Comparison of ENCODE assay signal across 8 cellular contexts in the genomic region with DNA sequence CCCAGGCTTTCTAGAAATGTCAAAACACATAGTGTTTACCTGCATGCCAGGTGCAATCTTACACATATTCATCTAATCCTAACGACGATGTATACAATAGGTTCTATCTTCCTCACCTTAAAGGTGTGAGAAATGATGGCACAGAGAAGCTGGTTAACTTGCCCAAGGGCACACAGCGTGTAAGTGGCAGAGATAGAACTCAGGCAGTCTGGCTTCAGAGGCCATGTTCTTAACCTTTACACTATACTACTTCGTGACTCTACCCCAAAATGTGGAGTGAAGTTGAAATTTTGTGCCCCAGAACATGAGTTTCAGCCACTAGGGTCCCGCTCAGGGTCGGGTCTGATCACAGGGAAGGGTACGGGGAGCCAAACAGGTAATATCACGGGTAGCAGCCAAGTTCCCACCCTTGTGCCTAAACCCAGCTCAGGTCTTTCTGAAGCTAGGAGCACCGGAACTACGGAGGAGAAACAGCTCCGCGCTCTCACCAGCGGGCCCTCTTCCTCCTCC. TPM values are rescaled to one million over a fixed set of nuclear protein-coding genes. Genes with fewer than 3 reads are reported as not detected.
DNase-seq lines count a peak whose midpoint lies in the region; ATAC-seq and TF ChIP-seq lines count a peak whose summit lies in the region.

No MANE protein-coding gene starts in this region.

- no peak for DNase-seq in glutamatergic neuron
- DNase-seq in skeletal muscle cell (ENCODE audit: low read depth): no peak
- no peak for DNase-seq in effector CD4-positive, alpha-beta T cell
- DNase-seq in putamen (ENCODE audit: low spot score): no peak

- POLR2A ChIA-PET in HEK293 (lab: Yijun Ruan, JAX): interaction anchor here (0.6 to 3.1 kb wide), 34 partner anchors 9 to 1081 kb away, joined by 3 to 65 read pairs (median 7); a partner anchor contains a TSS

- H3K36me3 ChIP-seq in HEK293 (ENCODE audit: control insufficient read depth in 2 of 2, insufficient read depth in 1 of 2, low read length in 2 of 2) (peaks cover 30 to 79% of the 10 kb centered on the region in 2 experiments), SU-DHL-6 (ENCODE audit: low read length) (peaks cover 27% of the 10 kb centered on the region)

- CTCF ChIA-PET in HEK293 (lab: Yijun Ruan, JAX): interaction anchor here (0.5 to 2.8 kb wide), 13 partner anchors 10 to 287 kb away, joined by 3 to 14 read pairs (median 4); a partner anchor contains a TSS

- H3K36me3 Mint-ChIP-seq in glutamatergic neuron (ENCODE audit: unreplicated experiment): no peaks in the 10 kb centered on the region

- H2AFZ ChIP-seq in SU-DHL-6 (ENCODE audit: low read depth, low read length, severe bottlenecking): peak overlapping the region; percentile 91

- H3K4me2 ChIP-seq in SU-DHL-6 (ENCODE audit: low read depth, low read length, poor library complexity, severe bottlenecking): peak overlapping the region; percentile 66

- peaks cover 45% of the 10 kb centered on the region for H3K79me2 ChIP-seq in SU-DHL-6 (ENCODE audit: insufficient read depth, low read length)

- H3F3A ChIP-seq in SU-DHL-6 (ENCODE audit: insufficient read depth): peaks cover 49% of the 10 kb centered on the region

- H3K27ac ChIP-seq in C4-2B (peak overlapping the region; percentile 97), HEK293 (ENCODE audit: extremely low read depth, low read depth, low read length) (peak overlapping the region; percentile 99), SU-DHL-6 (ENCODE audit: low read depth, low read length) (peak overlapping the region; percentile 90)

- H3K4me3 Mint-ChIP-seq in glutamatergic neuron (ENCODE audit: unreplicated experiment): peak overlapping the region; percentile 98

- H3K4me1 Mint-ChIP-seq in glutamatergic neuron (ENCODE audit: low read depth, unreplicated experiment): peaks cover 23% of the 10 kb centered on the region

- H3K9me3 ChIP-seq in HEK293 (ENCODE audit: control insufficient read depth, insufficient read depth, low read depth, low read length) (no peaks in the 10 kb centered on the region), SU-DHL-6 (ENCODE audit: insufficient read depth, low read length) (no peaks in the 10 kb centered on the region)

- H3K9me3 Mint-ChIP-seq in glutamatergic neuron (ENCODE audit: unreplicated experiment): peaks cover 4% of the 10 kb centered on the region

- H3K27ac Mint-ChIP-seq in glutamatergic neuron (ENCODE audit: unreplicated experiment): peak overlapping the region; percentile 100

- H3K9ac ChIP-seq in SU-DHL-6 (ENCODE audit: low read length): peak overlapping the region; percentile 75

- no peak for TF ChIP-seq CTCF in C4-2B (conservative IDR thresholded peaks at IDR 0.05)
- peak; percentile 49 for TF ChIP-seq CTCF in HEK293 (tag by site-specific recombination; IDR thresholded peaks at IDR 0.05)
- TF ChIP-seq CTCF in SU-DHL-6 (IDR thresholded peaks at IDR 0.05; ENCODE audit: insufficient read depth, low read length, poor library complexity, severe bottlenecking): no peak
- peak; percentile 20 for TF ChIP-seq CTCF in glutamatergic neuron (IDR thresholded peaks at IDR 0.05; ENCODE audit: partially characterized antibody, unreplicated experiment)

- no peaks in the 10 kb centered on the region for H3K9me2 ChIP-seq in SU-DHL-6 (replicated peaks; ENCODE audit: insufficient read depth, low read length)

- H3K27me3 Mint-ChIP-seq in glutamatergic neuron (ENCODE audit: unreplicated experiment): peaks cover 9% of the 10 kb centered on the region

- H3K4me3 ChIP-seq in HEK293 (ENCODE audit: low read depth, low read length) (peak overlapping the region; percentile 76), SU-DHL-6 (ENCODE audit: insufficient read depth, low read length, poor library complexity, severe bottlenecking) (peak overlapping the region; percentile 76), skeletal muscle cell (ENCODE audit: low read depth, low read length) (peak overlapping the region; percentile 98)

- H3K4me1 ChIP-seq in HEK293 (ENCODE audit: control insufficient read depth, insufficient read depth, low read length): peaks cover 23% of the 10 kb centered on the region

- ATAC-seq in HG03139 (IDR thresholded peaks at IDR 0.05; ENCODE audit: unreplicated experiment): no peak

- H3K27me3 ChIP-seq in SU-DHL-6 (ENCODE audit: low read length): no peaks in the 10 kb centered on the region

- H4K20me1 ChIP-seq in SU-DHL-6 (ENCODE audit: low read depth, low read length): peaks cover 16% of the 10 kb centered on the region

TF ChIP-seq in HEK293, 187 proteins besides CTCF, POLR2A, EP300 and RAD21:
- TF ChIP-seq ZBTB20 (tag by site-specific recombination; IDR thresholded peaks at IDR 0.05): peak; percentile 100
- peak; percentile 93 for TF ChIP-seq ZNF768 (tag by site-specific recombination; IDR thresholded peaks at IDR 0.05)
- TF ChIP-seq, protein P1, sequence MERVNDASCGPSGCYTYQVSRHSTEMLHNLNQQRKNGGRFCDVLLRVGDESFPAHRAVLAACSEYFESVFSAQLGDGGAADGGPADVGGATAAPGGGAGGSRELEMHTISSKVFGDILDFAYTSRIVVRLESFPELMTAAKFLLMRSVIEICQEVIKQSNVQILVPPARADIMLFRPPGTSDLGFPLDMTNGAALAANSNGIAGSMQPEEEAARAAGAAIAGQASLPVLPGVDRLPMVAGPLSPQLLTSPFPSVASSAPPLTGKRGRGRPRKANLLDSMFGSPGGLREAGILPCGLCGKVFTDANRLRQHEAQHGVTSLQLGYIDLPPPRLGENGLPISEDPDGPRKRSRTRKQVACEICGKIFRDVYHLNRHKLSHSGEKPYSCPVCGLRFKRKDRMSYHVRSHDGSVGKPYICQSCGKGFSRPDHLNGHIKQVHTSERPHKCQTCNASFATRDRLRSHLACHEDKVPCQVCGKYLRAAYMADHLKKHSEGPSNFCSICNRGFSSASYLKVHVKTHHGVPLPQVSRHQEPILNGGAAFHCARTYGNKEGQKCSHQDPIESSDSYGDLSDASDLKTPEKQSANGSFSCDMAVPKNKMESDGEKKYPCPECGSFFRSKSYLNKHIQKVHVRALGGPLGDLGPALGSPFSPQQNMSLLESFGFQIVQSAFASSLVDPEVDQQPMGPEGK (tag by site-specific recombination; IDR thresholded peaks at IDR 0.05): peak; percentile 24; the same call in 1 of the 2 replicates
- TF ChIP-seq ZNF571 (tag by site-specific recombination; IDR thresholded peaks at IDR 0.05): no peak
- TF ChIP-seq, protein P2, sequence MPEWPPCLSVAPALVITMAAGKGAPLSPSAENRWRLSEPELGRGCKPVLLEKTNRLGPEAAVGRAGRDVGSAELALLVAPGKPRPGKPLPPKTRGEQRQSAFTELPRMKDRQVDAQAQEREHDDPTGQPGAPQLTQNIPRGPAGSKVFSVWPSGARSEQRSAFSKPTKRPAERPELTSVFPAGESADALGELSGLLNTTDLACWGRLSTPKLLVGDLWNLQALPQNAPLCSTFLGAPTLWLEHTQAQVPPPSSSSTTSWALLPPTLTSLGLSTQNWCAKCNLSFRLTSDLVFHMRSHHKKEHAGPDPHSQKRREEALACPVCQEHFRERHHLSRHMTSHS (tag by site-specific recombination; IDR thresholded peaks at IDR 0.05): no peak
- TF ChIP-seq ZNF561 (tag by site-specific recombination; IDR thresholded peaks at IDR 0.05; ENCODE audit: borderline replicate concordance): no peak
- TF ChIP-seq ZNF596 (tag by site-specific recombination; IDR thresholded peaks at IDR 0.05): peak; percentile 31; the same call in 1 of the 2 replicates
- 0 out of 2 replicates have a peak, but pooled peaks have one; percentile 49 for TF ChIP-seq ZNF16 (tag by site-specific recombination; IDR thresholded peaks at IDR 0.05; ENCODE audit: low read depth)
- peak; percentile 7; the same call in 1 of the 2 replicates for TF ChIP-seq KLF9 (tag by site-specific recombination; IDR thresholded peaks at IDR 0.05; ENCODE audit: low read depth)
- TF ChIP-seq, protein P3, sequence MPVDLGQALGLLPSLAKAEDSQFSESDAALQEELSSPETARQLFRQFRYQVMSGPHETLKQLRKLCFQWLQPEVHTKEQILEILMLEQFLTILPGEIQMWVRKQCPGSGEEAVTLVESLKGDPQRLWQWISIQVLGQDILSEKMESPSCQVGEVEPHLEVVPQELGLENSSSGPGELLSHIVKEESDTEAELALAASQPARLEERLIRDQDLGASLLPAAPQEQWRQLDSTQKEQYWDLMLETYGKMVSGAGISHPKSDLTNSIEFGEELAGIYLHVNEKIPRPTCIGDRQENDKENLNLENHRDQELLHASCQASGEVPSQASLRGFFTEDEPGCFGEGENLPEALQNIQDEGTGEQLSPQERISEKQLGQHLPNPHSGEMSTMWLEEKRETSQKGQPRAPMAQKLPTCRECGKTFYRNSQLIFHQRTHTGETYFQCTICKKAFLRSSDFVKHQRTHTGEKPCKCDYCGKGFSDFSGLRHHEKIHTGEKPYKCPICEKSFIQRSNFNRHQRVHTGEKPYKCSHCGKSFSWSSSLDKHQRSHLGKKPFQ (tag by site-specific recombination; IDR thresholded peaks at IDR 0.05): 0 out of 2 replicates have a peak, but pooled peaks have one; percentile 20

RNA-seq across cellular contexts. Expression of a gene that starts 0.5 kb away (rescaled TPM):
- total RNA-seq in glutamatergic neuron (ENCODE audit: unreplicated experiment): 50.9 TPM

RNA-seq across cellular contexts. Expression of a gene that starts 0.7 kb away (rescaled TPM):
- total RNA-seq in glutamatergic neuron (ENCODE audit: unreplicated experiment): 1,024 TPM

RNA-seq across cellular contexts. Expression of a gene that starts 5.8 kb away (rescaled TPM):
- total RNA-seq in glutamatergic neuron (ENCODE audit: unreplicated experiment): 8.6 TPM

RNA-seq across cellular contexts. Expression of a gene that starts 17.9 kb away (rescaled TPM):
- total RNA-seq in glutamatergic neuron (ENCODE audit: unreplicated experiment): 48.3 TPM

RNA-seq across cellular contexts. Expression of a gene that starts 18.2 kb away (rescaled TPM):
- total RNA-seq in glutamatergic neuron (ENCODE audit: unreplicated experiment): 69.7 TPM

Comparison
In these comparisons a context has a peak if more than half of its experiments do, and no peak if none do; other contexts are left out.
1. CTCF ChIP-seq: peak in HEK293 (single experiment) and glutamatergic neuron (single experiment); none in C4-2B (single experiment) and SU-DHL-6 (single experiment).
2. Peak in every context shown above with its lines, with median percentiles within 50 percentile points of each other: H3K27ac ChIP-seq and H3K4me3 ChIP-seq.